In the genomic region with DNA sequence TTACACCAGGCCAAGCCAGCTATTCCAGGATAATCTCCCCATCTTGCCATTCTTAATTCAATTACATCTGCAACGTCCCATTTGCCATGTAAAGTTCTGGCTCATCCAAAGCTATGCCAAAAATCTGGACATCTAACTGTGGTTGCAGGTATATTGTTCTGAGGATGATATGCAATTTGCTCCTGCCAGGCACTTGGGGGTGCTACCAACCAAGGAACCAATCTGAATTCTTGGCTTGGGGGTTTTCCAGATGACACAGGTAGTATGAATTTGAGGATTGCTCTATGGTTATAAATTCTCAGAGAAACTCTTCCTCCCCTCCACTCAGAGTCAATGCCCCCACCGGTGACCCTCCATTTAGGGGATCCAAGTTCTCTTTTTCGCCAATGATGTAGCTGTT, we compare ENCODE assay signal across 8 cellular contexts. TPM values are rescaled to one million over a fixed set of nuclear protein-coding genes. Genes with fewer than 3 reads are reported as not detected.
A peak's percentile ranks its signal among the peaks of the same experiment; 100 is the strongest.
DNase-seq lines count a peak whose midpoint lies in the region; ATAC-seq and TF ChIP-seq lines count a peak whose summit lies in the region.

No MANE protein-coding gene starts in this region.

- H3K9me3 ChIP-seq in SK-N-SH: no peaks in the 10 kb centered on the region
- peaks cover 3% of the 10 kb centered on the region; the same call in 1 of the 2 replicates for H3K9me3 ChIP-seq in OCI-LY7 (ENCODE audit: low read length)
- H3K9me3 ChIP-seq in tibial artery: no peaks in the 10 kb centered on the region

- no peaks in the 10 kb centered on the region for H3K79me2 ChIP-seq in SK-N-SH (ENCODE audit: insufficient read depth)
- no peaks in the 10 kb centered on the region for H3K79me2 ChIP-seq in OCI-LY7 (ENCODE audit: insufficient read depth, low read depth, low read length)

- H3F3A ChIP-seq in SK-N-SH (replicated peaks; ENCODE audit: insufficient read depth): no peaks in the 10 kb centered on the region

- H3K27ac Mint-ChIP-seq in brain: no peak overlapping the region
- no peak overlapping the region for H3K27ac Mint-ChIP-seq in nephron progenitor cell

- H3K9me2 ChIP-seq in SK-N-SH: no peaks in the 10 kb centered on the region
- no peaks in the 10 kb centered on the region for H3K9me2 ChIP-seq in OCI-LY7 (ENCODE audit: insufficient read depth, low read length)

- H3K36me3 Mint-ChIP-seq in brain: peaks cover 11% of the 10 kb centered on the region
- H3K36me3 Mint-ChIP-seq in nephron progenitor cell (ENCODE audit: low read depth): no peaks in the 10 kb centered on the region

- no peaks in the 10 kb centered on the region for H3K9me3 Mint-ChIP-seq in brain
- no peaks in the 10 kb centered on the region for H3K9me3 Mint-ChIP-seq in nephron progenitor cell

- CTCF ChIA-PET in SK-N-SH (lab: Yijun Ruan, JAX): interaction anchor here (0.7 to 7.7 kb wide), 5 partner anchors 32 to 431 kb away, joined by 3 to 74 read pairs (median 6); a partner anchor contains a TSS
- CTCF ChIA-PET in OCI-LY7 (lab: Charles Lee; ENCODE audit: unreplicated experiment): no interaction called here

- H3K27me3 ChIP-seq in SK-N-SH (ENCODE audit: insufficient read depth) (no peaks in the 10 kb centered on the region), tibial artery (no peaks in the 10 kb centered on the region)

- H4K20me1 ChIP-seq in SK-N-SH (ENCODE audit: insufficient read depth) (no peaks in the 10 kb centered on the region), OCI-LY7 (ENCODE audit: insufficient read depth, low read length) (no peaks in the 10 kb centered on the region)

- no peak for DNase-seq in SK-N-SH
- DNase-seq in OCI-LY7 (ENCODE audit: low spot score): peak; percentile 33
- DNase-seq in nephron progenitor cell: peak; percentile 21
- DNase-seq in tibial artery: no peak
- no peak for DNase-seq in NCI-H2029 treated with DMSO at 0.1 percent for 48 hours (lab: John Stamatoyannopoulos, UW)

- ATAC-seq in SK-N-SH treated with all-trans-retinoic acid at 6 μM for 48 hours (no peak), HG03159 (IDR thresholded peaks at IDR 0.05; ENCODE audit: unreplicated experiment) (no peak)

- H3K36me3 ChIP-seq in SK-N-SH (replicated peaks in 1 of 2; ENCODE audit: control insufficient read depth in 1 of 2, insufficient read depth in 2 of 2, low read length in 1 of 2) (no peaks in the 10 kb centered on the region), OCI-LY7 (ENCODE audit: insufficient read depth, low read length) (no peaks in the 10 kb centered on the region), tibial artery (peaks cover 0 to 15% (median 7%) of the 10 kb centered on the region in 3 donors)

- peaks cover 3% of the 10 kb centered on the region for H3K27me3 Mint-ChIP-seq in brain
- H3K27me3 Mint-ChIP-seq in nephron progenitor cell (ENCODE audit: low read depth, poor library complexity): peaks cover 10% of the 10 kb centered on the region

- H3K4me3 ChIP-seq in SK-N-SH (ENCODE audit: low read depth in 2 of 2, low read length in 1 of 2): no peak overlapping the region
- no peak overlapping the region for H3K4me3 ChIP-seq in OCI-LY7 (ENCODE audit: low read depth, low read length, poor library complexity, severe bottlenecking)
- no peak overlapping the region for H3K4me3 ChIP-seq in tibial artery

- H3K4me3 Mint-ChIP-seq in brain: no peak overlapping the region
- no peak overlapping the region for H3K4me3 Mint-ChIP-seq in nephron progenitor cell

- no peak overlapping the region for H3K4me2 ChIP-seq in SK-N-SH
- no peak overlapping the region for H3K4me2 ChIP-seq in OCI-LY7 (ENCODE audit: low read length)

- POLR2A ChIA-PET in SK-N-SH (lab: Yijun Ruan, JAX) (no interaction called here), OCI-LY7 (lab: Charles Lee) (interaction anchor here (0.6 kb wide), 1 partner anchor 409 kb away, joined by 3 read pairs; no protein-coding TSS in a partner anchor)

- no peak overlapping the region for H2AFZ ChIP-seq in SK-N-SH (ENCODE audit: low read depth)
- H2AFZ ChIP-seq in OCI-LY7 (ENCODE audit: low read length): no peak overlapping the region

- no TSS peak for BruUV-seq in OCI-LY7 (replicated peaks; lab: Mats Ljungman, UMichigan)

- H3K27ac ChIP-seq in SK-N-SH (ENCODE audit: low read depth in 2 of 2, low read length in 1 of 2): no peak overlapping the region
- H3K27ac ChIP-seq in OCI-LY7 (ENCODE audit: low read depth, low read length, poor library complexity, severe bottlenecking): no peak overlapping the region
- no peak overlapping the region for H3K27ac ChIP-seq in tibial artery

- no peak for TF ChIP-seq EP300 in SK-N-SH (IDR thresholded peaks at IDR 0.05; ENCODE audit: borderline replicate concordance in 1 of 2, low read depth in 1 of 2, low read length in 1 of 2)

- TF ChIP-seq RAD21 in SK-N-SH (IDR thresholded peaks at IDR 0.05; ENCODE audit: low read length): peak; percentile 47; the same call in 1 of the 2 replicates

- H3K4me1 Mint-ChIP-seq in brain (peaks cover 13% of the 10 kb centered on the region), nephron progenitor cell (no peaks in the 10 kb centered on the region)

- H3K9ac ChIP-seq in SK-N-SH: no peak overlapping the region

- H3K4me1 ChIP-seq in SK-N-SH (ENCODE audit: control insufficient read depth in 1 of 2, insufficient read depth in 2 of 2, low read depth in 1 of 2, low read length in 1 of 2) (no peaks in the 10 kb centered on the region), OCI-LY7 (ENCODE audit: insufficient read depth, low read length, poor library complexity, severe bottlenecking) (no peaks in the 10 kb centered on the region), tibial artery (peaks cover 0 to 8% (median 0%) of the 10 kb centered on the region in 4 donors)

- intact Hi-C loops in OCI-LY7 (cut with micrococcal nuclease; ENCODE audit: unreplicated experiment) (loop anchor here (1.0 kb wide), 1 partner anchor 433 kb away; no protein-coding TSS in a partner anchor), tibial artery (cut with DNase I; ENCODE audit: low total_unique reads) (loop anchor here (5.0 to 10.0 kb wide), 3 partner anchors 222 to 435 kb away; no protein-coding TSS in a partner anchor)

- TF ChIP-seq CTCF in SK-N-SH (IDR thresholded peaks at IDR 0.05) (peak; percentile 33; the same call in 1 of the 2 replicates), OCI-LY7 (conservative IDR thresholded peaks at IDR 0.05; ENCODE audit: low read length) (peak; percentile 82), brain (conservative IDR thresholded peaks at IDR 0.05) (peak; percentile 27 to 49), nephron progenitor cell (IDR thresholded peaks at IDR 0.05) (peak; percentile 39), tibial artery (IDR thresholded peaks at IDR 0.05) (peak in 1 of 2 experiments; percentile 10)

- WGBS in SK-N-SH (ENCODE audit: low lambda C conversion rate): 76% methylated on average over 3 of the region's 3 CpGs

TF ChIP-seq in SK-N-SH, 30 proteins besides CTCF, POLR2A, EP300 and RAD21:
- peak; percentile 14; the same call in 1 of the 2 replicates for TF ChIP-seq SMC3 (IDR thresholded peaks at IDR 0.05; ENCODE audit: low read depth, low read length)
- TF ChIP-seq POLR2AphosphoS5 (IDR thresholded peaks at IDR 0.05; ENCODE audit: low read depth, low read length): no peak
TF ChIP-seq in SK-N-SH: peak in this region for 1.

TF ChIP-seq in SK-N-SH treated with all-trans-retinoic acid at 6 μM for 48 hours, 23 proteins besides CTCF, POLR2A, EP300 and RAD21:
- TF ChIP-seq ESRRG (CRISPR knock-in tag; IDR thresholded peaks at IDR 0.05): no peak
- no peak for TF ChIP-seq ZNF565 (CRISPR knock-in tag; conservative IDR thresholded peaks at IDR 0.05; ENCODE audit: low read depth)
- TF ChIP-seq ISL1 (CRISPR knock-in tag; IDR thresholded peaks at IDR 0.05): no peak
- TF ChIP-seq PPARA (CRISPR knock-in tag; IDR thresholded peaks at IDR 0.05; ENCODE audit: borderline replicate concordance): no peak
- no peak for TF ChIP-seq GLIS3 (CRISPR knock-in tag; IDR thresholded peaks at IDR 0.05)
- no peak for TF ChIP-seq ZFP30 (CRISPR knock-in tag; IDR thresholded peaks at IDR 0.05)
- no peak for TF ChIP-seq OSR1 (CRISPR knock-in tag; IDR thresholded peaks at IDR 0.05)
- TF ChIP-seq, protein P1, sequence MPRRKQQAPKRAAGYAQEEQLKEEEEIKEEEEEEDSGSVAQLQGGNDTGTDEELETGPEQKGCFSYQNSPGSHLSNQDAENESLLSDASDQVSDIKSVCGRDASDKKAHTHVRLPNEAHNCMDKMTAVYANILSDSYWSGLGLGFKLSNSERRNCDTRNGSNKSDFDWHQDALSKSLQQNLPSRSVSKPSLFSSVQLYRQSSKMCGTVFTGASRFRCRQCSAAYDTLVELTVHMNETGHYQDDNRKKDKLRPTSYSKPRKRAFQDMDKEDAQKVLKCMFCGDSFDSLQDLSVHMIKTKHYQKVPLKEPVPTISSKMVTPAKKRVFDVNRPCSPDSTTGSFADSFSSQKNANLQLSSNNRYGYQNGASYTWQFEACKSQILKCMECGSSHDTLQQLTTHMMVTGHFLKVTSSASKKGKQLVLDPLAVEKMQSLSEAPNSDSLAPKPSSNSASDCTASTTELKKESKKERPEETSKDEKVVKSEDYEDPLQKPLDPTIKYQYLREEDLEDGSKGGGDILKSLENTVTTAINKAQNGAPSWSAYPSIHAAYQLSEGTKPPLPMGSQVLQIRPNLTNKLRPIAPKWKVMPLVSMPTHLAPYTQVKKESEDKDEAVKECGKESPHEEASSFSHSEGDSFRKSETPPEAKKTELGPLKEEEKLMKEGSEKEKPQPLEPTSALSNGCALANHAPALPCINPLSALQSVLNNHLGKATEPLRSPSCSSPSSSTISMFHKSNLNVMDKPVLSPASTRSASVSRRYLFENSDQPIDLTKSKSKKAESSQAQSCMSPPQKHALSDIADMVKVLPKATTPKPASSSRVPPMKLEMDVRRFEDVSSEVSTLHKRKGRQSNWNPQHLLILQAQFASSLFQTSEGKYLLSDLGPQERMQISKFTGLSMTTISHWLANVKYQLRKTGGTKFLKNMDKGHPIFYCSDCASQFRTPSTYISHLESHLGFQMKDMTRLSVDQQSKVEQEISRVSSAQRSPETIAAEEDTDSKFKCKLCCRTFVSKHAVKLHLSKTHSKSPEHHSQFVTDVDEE (CRISPR knock-in tag; IDR thresholded peaks at IDR 0.05): no peak
- no peak for TF ChIP-seq ZNF70 (CRISPR knock-in tag; IDR thresholded peaks at IDR 0.05)
TF ChIP-seq in SK-N-SH treated with all-trans-retinoic acid at 6 μM for 48 hours: peak in this region for 0.

RNA-seq across cellular contexts. Expression of a gene that starts 33.0 kb away (rescaled TPM):
- polyA plus RNA-seq in SK-N-SH (2012; rRNA removed): 34.8 and 35.6 TPM in 2 replicates
- polyA plus RNA-seq in SK-N-SH (2012; cell fraction: cytosol; rRNA removed): 29.7 and 34.1 TPM in 2 replicates
- 17.4 and 17.5 TPM in 2 replicates for polyA plus RNA-seq in SK-N-SH (2012; cell fraction: nucleus; rRNA removed)
- total RNA-seq in OCI-LY7 (2014; rRNA removed; shearing (Covaris generic)): not detected in 2 replicates
- 0.57 TPM in 1 of 2 replicates, not detected in the other for total RNA-seq in OCI-LY7 (2022)
- polyA plus RNA-seq in brain (ENCODE audit: insufficient read depth, low read depth, low replicate concordance): 68.9 TPM

Comparison
In these comparisons a context has a peak if more than half of its experiments do, and no peak if none do; other contexts are left out.
1. DNase-seq: peak in OCI-LY7 (single experiment) and nephron progenitor cell (single experiment); none in SK-N-SH (single experiment), tibial artery (0 of 2) and NCI-H2029 treated with DMSO at 0.1 percent for 48 hours (single experiment).